ENCODE assay signal across 8 cellular contexts in genomic region chr2:27322766-27323591, GRCh38. TPM values are rescaled to one million over a fixed set of nuclear protein-coding genes. Genes with fewer than 3 reads are reported as not detected.
DNase-seq lines count a peak whose midpoint lies in the region; ATAC-seq and TF ChIP-seq lines count a peak whose summit lies in the region.

Gene MPV17, minus strand, starts transcription at chr2:27323097. Its CDS starts 580 bp downstream, at chr2:27322517.

- H3F3A ChIP-seq in neural cell (ENCODE audit: insufficient read depth, low read length, poor library complexity, severe bottlenecking) = no peaks in the 10 kb centered on the region

- no peaks in the 10 kb centered on the region for H4K20me1 ChIP-seq in H9 (ENCODE audit: control insufficient read depth, insufficient read depth, insufficient read length)
- no peaks in the 10 kb centered on the region for H4K20me1 ChIP-seq in neural cell (ENCODE audit: insufficient read depth)

- H3T11ph ChIP-seq in H9 (ENCODE audit: low read length) = no peak within 1 kb of the TSS

- H3K4ac ChIP-seq in H9 (ENCODE audit: low read depth, low read length) = no peak within 1 kb of the TSS; the same call in 1 of the 2 replicates

- H2BK12ac ChIP-seq in H9 (ENCODE audit: insufficient read length, low read depth, low read length) = peak within 1 kb of the TSS; percentile 76

- H3K9ac ChIP-seq in ES-I3 (ENCODE audit: low read depth, low read length) = peak within 1 kb of the TSS; percentile 97
- H3K9ac ChIP-seq in H9 (ENCODE audit: extremely low read depth, insufficient read length, low read length) = peak within 1 kb of the TSS; percentile 93
- peak within 1 kb of the TSS; percentile 92 for H3K9ac ChIP-seq in neural cell (ENCODE audit: low read length)

- H3K9me2 ChIP-seq in neural cell (ENCODE audit: insufficient read depth, low read length) = no peaks in the 10 kb centered on the region

- TF ChIP-seq CTCF in H9 (conservative IDR thresholded peaks at IDR 0.05) (no peak), fibroblast of villous mesenchyme (IDR thresholded peaks at IDR 0.05; ENCODE audit: insufficient read depth, low read depth, low read length) (no peak), neural cell (IDR thresholded peaks at IDR 0.05; ENCODE audit: poor library complexity, severe bottlenecking) (no peak)

- no peak within 1 kb of the TSS for H2AK5ac ChIP-seq in H9 (ENCODE audit: insufficient read length, low read length)

- peak; percentile 95 for DNase-seq in H9
- DNase-seq in MG63 = peak; percentile 90
- peak; percentile 73 for DNase-seq in SIG-M5 (lab: John Stamatoyannopoulos, UW)
- peak; percentile 45 for DNase-seq in activated gamma-delta T cell (lab: John Stamatoyannopoulos, UW)
- peak; percentile 93 for DNase-seq in fibroblast of villous mesenchyme (ENCODE audit: low read depth)
- peak; percentile 73 to 86 for DNase-seq in stimulated activated naive CD8-positive, alpha-beta T cell treated with anti-CD3 and anti-CD28 coated beads, Interleukin-15, amount 100 ng/mL, for 72 hours

- H3K79me2 ChIP-seq in H9 (ENCODE audit: insufficient read depth, low read length) (no peaks in the 10 kb centered on the region), neural cell (replicated peaks; ENCODE audit: insufficient read depth, low read length) (peaks cover 4% of the 10 kb centered on the region)

- H3K27ac Mint-ChIP-seq in H9 = peak within 1 kb of the TSS; percentile 98 to 99 (median 99)
- H3K27ac Mint-ChIP-seq in stimulated activated naive CD8-positive, alpha-beta T cell treated with anti-CD3 and anti-CD28 coated beads, Interleukin-15, amount 100 ng/mL, for 72 hours = peak within 1 kb of the TSS; percentile 99

- H2BK5ac ChIP-seq in H9 (ENCODE audit: insufficient read length, low read length) = no peak within 1 kb of the TSS

- peaks cover 13 to 19% of the 10 kb centered on the region in 2 experiments for H3K4me1 Mint-ChIP-seq in H9
- peaks cover 19% of the 10 kb centered on the region for H3K4me1 Mint-ChIP-seq in stimulated activated naive CD8-positive, alpha-beta T cell treated with anti-CD3 and anti-CD28 coated beads, Interleukin-15, amount 100 ng/mL, for 72 hours

- no peaks in the 10 kb centered on the region for H3K9me3 ChIP-seq in ES-I3 (ENCODE audit: control insufficient read depth, insufficient read depth, low read length)
- no peaks in the 10 kb centered on the region for H3K9me3 ChIP-seq in H9 (ENCODE audit: control insufficient read depth, low read depth, low read length)
- no peaks in the 10 kb centered on the region for H3K9me3 ChIP-seq in MG63
- H3K9me3 ChIP-seq in neural cell (ENCODE audit: low read length) = no peaks in the 10 kb centered on the region

- no peak for TF ChIP-seq RAD21 in neural cell (conservative IDR thresholded peaks at IDR 0.05)

- peak within 1 kb of the TSS; percentile 87 to 98 for H3K4me3 Mint-ChIP-seq in H9
- H3K4me3 Mint-ChIP-seq in stimulated activated naive CD8-positive, alpha-beta T cell treated with anti-CD3 and anti-CD28 coated beads, Interleukin-15, amount 100 ng/mL, for 72 hours = peak within 1 kb of the TSS; percentile 97 to 99

- no CpG with 5 or more reads among the region's 39 CpGs for WGBS in H9 (ENCODE audit: extremely low coverage, insufficient read length, low lambda C conversion rate)

- no peak within 1 kb of the TSS for H3K56ac ChIP-seq in H9 (ENCODE audit: insufficient read length, low read depth, low read length)

- H3K23me2 ChIP-seq in H9 (ENCODE audit: insufficient read length, low read depth, low read length, poor library complexity, severe bottlenecking) = peaks cover 10% of the 10 kb centered on the region

- ATAC-seq in stimulated activated naive CD8-positive, alpha-beta T cell treated with anti-CD3 and anti-CD28 coated beads, Interleukin-15, amount 100 ng/mL, for 72 hours = peak; percentile 98

- H3K4me2 ChIP-seq in H9 (ENCODE audit: insufficient read depth, insufficient read length, low read length) = peak within 1 kb of the TSS; percentile 98
- H3K4me2 ChIP-seq in neural cell (ENCODE audit: low read length) = peak within 1 kb of the TSS; percentile 98

- H2AFZ ChIP-seq in H9 (ENCODE audit: low read length) (no peak within 1 kb of the TSS), neural cell (ENCODE audit: low read depth, low read length) (peak within 1 kb of the TSS; percentile 92)

- H3K27me3 Mint-ChIP-seq in H9 (ENCODE audit: low read depth) = no peaks in the 10 kb centered on the region
- H3K27me3 Mint-ChIP-seq in stimulated activated naive CD8-positive, alpha-beta T cell treated with anti-CD3 and anti-CD28 coated beads, Interleukin-15, amount 100 ng/mL, for 72 hours = no peaks in the 10 kb centered on the region

- peaks cover 3% of the 10 kb centered on the region for H3K36me3 ChIP-seq in ES-I3 (ENCODE audit: insufficient read depth, low read length)
- peaks cover 17% of the 10 kb centered on the region for H3K36me3 ChIP-seq in MG63
- H3K36me3 ChIP-seq in neural cell (ENCODE audit: insufficient read depth, low read length) = no peaks in the 10 kb centered on the region

- no peaks in the 10 kb centered on the region for H3K27me3 ChIP-seq in H9 (ENCODE audit: insufficient read depth, low read length)
- no peaks in the 10 kb centered on the region for H3K27me3 ChIP-seq in MG63
- H3K27me3 ChIP-seq in neural cell (ENCODE audit: insufficient read depth, low read depth, low read length) = no peaks in the 10 kb centered on the region

- H3K36me3 Mint-ChIP-seq in H9 (ENCODE audit: insufficient read depth in 1 of 3, low read depth in 3 of 3) = peaks cover 12 to 25% (median 21%) of the 10 kb centered on the region in 3 experiments

- H3K9me3 Mint-ChIP-seq in H9 = peaks cover 0 to 2% of the 10 kb centered on the region in 2 experiments; a peak in 2 of 5 replicates
- H3K9me3 Mint-ChIP-seq in stimulated activated naive CD8-positive, alpha-beta T cell treated with anti-CD3 and anti-CD28 coated beads, Interleukin-15, amount 100 ng/mL, for 72 hours = no peaks in the 10 kb centered on the region

- peak within 1 kb of the TSS; percentile 85 for H3K4me3 ChIP-seq in MG63
- peak within 1 kb of the TSS; percentile 87 for H3K4me3 ChIP-seq in fibroblast of villous mesenchyme (ENCODE audit: low read depth, low read length)
- H3K4me3 ChIP-seq in neural cell (ENCODE audit: low read length) = peak within 1 kb of the TSS; percentile 96

- H2BK20ac ChIP-seq in H9 (ENCODE audit: low read depth, low read length, poor library complexity, severe bottlenecking) = no peak within 1 kb of the TSS

- no peak within 1 kb of the TSS for H2BK15ac ChIP-seq in H9 (ENCODE audit: low read depth, low read length)

- no peak within 1 kb of the TSS for H4K8ac ChIP-seq in H9 (replicated peaks; ENCODE audit: insufficient read length, low read depth, low read length)

- H3K18ac ChIP-seq in H9 (ENCODE audit: insufficient read length, low read depth, low read length) = peak within 1 kb of the TSS; percentile 85

- TF ChIP-seq EP300 in neural cell (conservative IDR thresholded peaks at IDR 0.05; ENCODE audit: poor library complexity, severe bottlenecking) = peak; percentile 42

- H4K91ac ChIP-seq in H9 (ENCODE audit: insufficient read length, low read depth, low read length) = no peak within 1 kb of the TSS

- H3K27ac ChIP-seq in H9 (ENCODE audit: insufficient read length, low read depth, low read length) (no peak within 1 kb of the TSS), neural cell (ENCODE audit: low read length) (peak within 1 kb of the TSS; percentile 89)

- peak within 1 kb of the TSS; percentile 94 for H3K14ac ChIP-seq in H9 (ENCODE audit: insufficient read depth, low read length)

- peak within 1 kb of the TSS; percentile 19 for H4K5ac ChIP-seq in H9 (ENCODE audit: insufficient read length, low read depth, low read length)

- H3K4me1 ChIP-seq in ES-I3 (ENCODE audit: insufficient read depth, low read length) (peaks cover 4% of the 10 kb centered on the region), H9 (ENCODE audit: insufficient read depth, low read length) (0 out of 2 replicates have a peak, but pooled peaks cover 2% of the 10 kb centered on the region)

- H2BK120ac ChIP-seq in H9 (ENCODE audit: low read depth, low read length, poor library complexity, severe bottlenecking) = no peak within 1 kb of the TSS

- H3K23ac ChIP-seq in H9 (ENCODE audit: insufficient read length, low read depth, low read length) = no peak within 1 kb of the TSS

- H3K79me1 ChIP-seq in H9 (ENCODE audit: insufficient read depth, low read depth, low read length, poor library complexity, severe bottlenecking) = no peaks in the 10 kb centered on the region

TF ChIP-seq in neural cell, 6 proteins besides CTCF, POLR2A, EP300 and RAD21 (continues in another document):
- peak; percentile 56 for TF ChIP-seq TAF1 (IDR thresholded peaks at IDR 0.05; ENCODE audit: low read depth)
- no peak for TF ChIP-seq SMC3 (conservative IDR thresholded peaks at IDR 0.05; ENCODE audit: poor library complexity)
- TF ChIP-seq POLR2AphosphoS5 (IDR thresholded peaks at IDR 0.05) = peak; percentile 99
- TF ChIP-seq REST (IDR thresholded peaks at IDR 0.05; ENCODE audit: borderline replicate concordance) = peak; percentile 77
- no peak for TF ChIP-seq EZH2 (IDR thresholded peaks at IDR 0.05; ENCODE audit: borderline replicate concordance, insufficient read depth, low read length, poor library complexity, severe bottlenecking)

RNA-seq across cellular contexts. Expression of gene MPV17, which starts in this region (rescaled TPM):
- total RNA-seq in H9 (2021) (55.4 and 59.4 TPM in 2 replicates), fibroblast of villous mesenchyme (57.0 and 73.8 TPM in 2 replicates)
- 66.5 and 72.4 TPM in 2 replicates for total RNA-seq in MG63 (2014; rRNA removed; shearing (Covaris generic); ENCODE audit: low replicate concordance)
- 79.6 and 104 TPM in 2 replicates for polyA plus RNA-seq in neural cell
- polyA minus RNA-seq in neural cell = 38.7 and 44.8 TPM in 2 replicates

Comparison
In these comparisons a context has a peak if more than half of its experiments do, and no peak if none do; other contexts are left out.
1. DNase-seq: peak in every context shown above with its lines; median percentile 95 in H9; 93 in fibroblast of villous mesenchyme; 90 in MG63; 80 in stimulated activated naive CD8-positive, alpha-beta T cell treated with anti-CD3 and anti-CD28 coated beads, Interleukin-15, amount 100 ng/mL, for 72 hours; 73 in SIG-M5; 45 in activated gamma-delta T cell.